1 cellular context compared by ENCODE assay signal in genomic region chr11:102451693-102452460, GRCh38.
TF ChIP-seq lines count a peak whose summit lies in the region.

No MANE protein-coding gene starts in this region.

TF ChIP-seq in HepG2, 621 proteins besides CTCF, POLR2A, EP300 and RAD21 (continued from another document and continues in another):
- no peak for TF ChIP-seq CEBPZ (IDR thresholded peaks at IDR 0.05; ENCODE audit: low read length)
- TF ChIP-seq NFATC3 (CRISPR knock-in tag; IDR thresholded peaks at IDR 0.05): no peak
- no peak; the same call in 1 of the 2 replicates for TF ChIP-seq DR1 (CRISPR knock-in tag; IDR thresholded peaks at IDR 0.05)
- TF ChIP-seq ARNTL (CRISPR knock-in tag; IDR thresholded peaks at IDR 0.05): peak; percentile 60; the same call in 1 of the 2 replicates
- peak; percentile 75 for TF ChIP-seq FOSL2 (CRISPR knock-in tag; IDR thresholded peaks at IDR 0.05)
- TF ChIP-seq ZNF503 (CRISPR knock-in tag; IDR thresholded peaks at IDR 0.05): peak; percentile 66; the same call in 1 of the 2 replicates
- TF ChIP-seq HNF1A (IDR thresholded peaks at IDR 0.05; ENCODE audit: low read depth): peak; percentile 54; the same call in 1 of the 2 replicates
- peak; percentile 71 for TF ChIP-seq HNF1A (CRISPR knock-in tag; IDR thresholded peaks at IDR 0.05; ENCODE audit: borderline replicate concordance)
- TF ChIP-seq, protein P1, sequence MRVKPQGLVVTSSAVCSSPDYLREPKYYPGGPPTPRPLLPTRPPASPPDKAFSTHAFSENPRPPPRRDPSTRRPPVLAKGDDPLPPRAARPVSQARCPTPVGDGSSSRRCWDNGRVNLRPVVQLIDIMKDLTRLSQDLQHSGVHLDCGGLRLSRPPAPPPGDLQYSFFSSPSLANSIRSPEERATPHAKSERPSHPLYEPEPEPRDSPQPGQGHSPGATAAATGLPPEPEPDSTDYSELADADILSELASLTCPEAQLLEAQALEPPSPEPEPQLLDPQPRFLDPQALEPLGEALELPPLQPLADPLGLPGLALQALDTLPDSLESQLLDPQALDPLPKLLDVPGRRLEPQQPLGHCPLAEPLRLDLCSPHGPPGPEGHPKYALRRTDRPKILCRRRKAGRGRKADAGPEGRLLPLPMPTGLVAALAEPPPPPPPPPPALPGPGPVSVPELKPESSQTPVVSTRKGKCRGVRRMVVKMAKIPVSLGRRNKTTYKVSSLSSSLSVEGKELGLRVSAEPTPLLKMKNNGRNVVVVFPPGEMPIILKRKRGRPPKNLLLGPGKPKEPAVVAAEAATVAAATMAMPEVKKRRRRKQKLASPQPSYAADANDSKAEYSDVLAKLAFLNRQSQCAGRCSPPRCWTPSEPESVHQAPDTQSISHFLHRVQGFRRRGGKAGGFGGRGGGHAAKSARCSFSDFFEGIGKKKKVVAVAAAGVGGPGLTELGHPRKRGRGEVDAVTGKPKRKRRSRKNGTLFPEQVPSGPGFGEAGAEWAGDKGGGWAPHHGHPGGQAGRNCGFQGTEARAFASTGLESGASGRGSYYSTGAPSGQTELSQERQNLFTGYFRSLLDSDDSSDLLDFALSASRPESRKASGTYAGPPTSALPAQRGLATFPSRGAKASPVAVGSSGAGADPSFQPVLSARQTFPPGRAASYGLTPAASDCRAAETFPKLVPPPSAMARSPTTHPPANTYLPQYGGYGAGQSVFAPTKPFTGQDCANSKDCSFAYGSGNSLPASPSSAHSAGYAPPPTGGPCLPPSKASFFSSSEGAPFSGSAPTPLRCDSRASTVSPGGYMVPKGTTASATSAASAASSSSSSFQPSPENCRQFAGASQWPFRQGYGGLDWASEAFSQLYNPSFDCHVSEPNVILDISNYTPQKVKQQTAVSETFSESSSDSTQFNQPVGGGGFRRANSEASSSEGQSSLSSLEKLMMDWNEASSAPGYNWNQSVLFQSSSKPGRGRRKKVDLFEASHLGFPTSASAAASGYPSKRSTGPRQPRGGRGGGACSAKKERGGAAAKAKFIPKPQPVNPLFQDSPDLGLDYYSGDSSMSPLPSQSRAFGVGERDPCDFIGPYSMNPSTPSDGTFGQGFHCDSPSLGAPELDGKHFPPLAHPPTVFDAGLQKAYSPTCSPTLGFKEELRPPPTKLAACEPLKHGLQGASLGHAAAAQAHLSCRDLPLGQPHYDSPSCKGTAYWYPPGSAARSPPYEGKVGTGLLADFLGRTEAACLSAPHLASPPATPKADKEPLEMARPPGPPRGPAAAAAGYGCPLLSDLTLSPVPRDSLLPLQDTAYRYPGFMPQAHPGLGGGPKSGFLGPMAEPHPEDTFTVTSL (CRISPR knock-in tag; IDR thresholded peaks at IDR 0.05; ENCODE audit: borderline replicate concordance): 0 out of 2 replicates have a peak, but pooled peaks have one; percentile 11
- TF ChIP-seq, protein P2, sequence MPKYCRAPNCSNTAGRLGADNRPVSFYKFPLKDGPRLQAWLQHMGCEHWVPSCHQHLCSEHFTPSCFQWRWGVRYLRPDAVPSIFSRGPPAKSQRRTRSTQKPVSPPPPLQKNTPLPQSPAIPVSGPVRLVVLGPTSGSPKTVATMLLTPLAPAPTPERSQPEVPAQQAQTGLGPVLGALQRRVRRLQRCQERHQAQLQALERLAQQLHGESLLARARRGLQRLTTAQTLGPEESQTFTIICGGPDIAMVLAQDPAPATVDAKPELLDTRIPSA (CRISPR knock-in tag; IDR thresholded peaks at IDR 0.05; ENCODE audit: borderline replicate concordance): 0 out of 2 replicates have a peak, but pooled peaks have one; percentile 11
- TF ChIP-seq ELF4 (CRISPR knock-in tag; IDR thresholded peaks at IDR 0.05; ENCODE audit: borderline replicate concordance): peak; percentile 92; the same call in 1 of the 2 replicates
- TF ChIP-seq ZBTB43 (CRISPR knock-in tag; conservative IDR thresholded peaks at IDR 0.05): no peak
- peak; percentile 18; the same call in 1 of the 2 replicates for TF ChIP-seq ZNF138 (CRISPR knock-in tag; IDR thresholded peaks at IDR 0.05; ENCODE audit: low read depth)
- 0 out of 2 replicates have a peak, but pooled peaks have one; percentile 67 for TF ChIP-seq BRCA1 (CRISPR knock-in tag; IDR thresholded peaks at IDR 0.05)
- TF ChIP-seq ZNF841 (CRISPR knock-in tag; IDR thresholded peaks at IDR 0.05; ENCODE audit: borderline replicate concordance): no peak
- TF ChIP-seq, protein P3, sequence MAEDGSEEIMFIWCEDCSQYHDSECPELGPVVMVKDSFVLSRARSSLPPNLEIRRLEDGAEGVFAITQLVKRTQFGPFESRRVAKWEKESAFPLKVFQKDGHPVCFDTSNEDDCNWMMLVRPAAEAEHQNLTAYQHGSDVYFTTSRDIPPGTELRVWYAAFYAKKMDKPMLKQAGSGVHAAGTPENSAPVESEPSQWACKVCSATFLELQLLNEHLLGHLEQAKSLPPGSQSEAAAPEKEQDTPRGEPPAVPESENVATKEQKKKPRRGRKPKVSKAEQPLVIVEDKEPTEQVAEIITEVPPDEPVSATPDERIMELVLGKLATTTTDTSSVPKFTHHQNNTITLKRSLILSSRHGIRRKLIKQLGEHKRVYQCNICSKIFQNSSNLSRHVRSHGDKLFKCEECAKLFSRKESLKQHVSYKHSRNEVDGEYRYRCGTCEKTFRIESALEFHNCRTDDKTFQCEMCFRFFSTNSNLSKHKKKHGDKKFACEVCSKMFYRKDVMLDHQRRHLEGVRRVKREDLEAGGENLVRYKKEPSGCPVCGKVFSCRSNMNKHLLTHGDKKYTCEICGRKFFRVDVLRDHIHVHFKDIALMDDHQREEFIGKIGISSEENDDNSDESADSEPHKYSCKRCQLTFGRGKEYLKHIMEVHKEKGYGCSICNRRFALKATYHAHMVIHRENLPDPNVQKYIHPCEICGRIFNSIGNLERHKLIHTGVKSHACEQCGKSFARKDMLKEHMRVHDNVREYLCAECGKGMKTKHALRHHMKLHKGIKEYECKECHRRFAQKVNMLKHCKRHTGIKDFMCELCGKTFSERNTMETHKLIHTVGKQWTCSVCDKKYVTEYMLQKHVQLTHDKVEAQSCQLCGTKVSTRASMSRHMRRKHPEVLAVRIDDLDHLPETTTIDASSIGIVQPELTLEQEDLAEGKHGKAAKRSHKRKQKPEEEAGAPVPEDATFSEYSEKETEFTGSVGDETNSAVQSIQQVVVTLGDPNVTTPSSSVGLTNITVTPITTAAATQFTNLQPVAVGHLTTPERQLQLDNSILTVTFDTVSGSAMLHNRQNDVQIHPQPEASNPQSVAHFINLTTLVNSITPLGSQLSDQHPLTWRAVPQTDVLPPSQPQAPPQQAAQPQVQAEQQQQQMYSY (CRISPR knock-in tag; IDR thresholded peaks at IDR 0.05): 0 out of 2 replicates have a peak, but pooled peaks have one; percentile 43
- peak; percentile 48; the same call in 1 of the 2 replicates for TF ChIP-seq ZBTB38 (CRISPR knock-in tag; IDR thresholded peaks at IDR 0.05)
- 0 out of 2 replicates have a peak, but pooled peaks have one; percentile 47 for TF ChIP-seq THAP7 (CRISPR knock-in tag; IDR thresholded peaks at IDR 0.05)
- TF ChIP-seq ARNT2 (CRISPR knock-in tag; IDR thresholded peaks at IDR 0.05; ENCODE audit: low read depth): 0 out of 2 replicates have a peak, but pooled peaks have one; percentile 47
- TF ChIP-seq FOXK2 (IDR thresholded peaks at IDR 0.05): peak; percentile 75; the same call in 1 of the 2 replicates
- 0 out of 2 replicates have a peak, but pooled peaks have one; percentile 49 for TF ChIP-seq E2F5 (CRISPR knock-in tag; conservative IDR thresholded peaks at IDR 0.05)
- TF ChIP-seq MED13 (CRISPR knock-in tag; IDR thresholded peaks at IDR 0.05): peak; percentile 40; the same call in 1 of the 2 replicates
- no peak for TF ChIP-seq PBX2 (CRISPR knock-in tag; IDR thresholded peaks at IDR 0.05)
- TF ChIP-seq HOXA3 (CRISPR knock-in tag; IDR thresholded peaks at IDR 0.05): peak; percentile 69
